Comparison of ENCODE assay signal across 21 cellular contexts in genomic region chr10:69214666-69215131, GRCh38. TPM values are rescaled to one million over a fixed set of nuclear protein-coding genes. Genes with fewer than 3 reads are reported as not detected.
DNase-seq lines count a peak whose midpoint lies in the region; ATAC-seq and TF ChIP-seq lines count a peak whose summit lies in the region.
"Had no signal": no experiment of that assay in that cellular context is flagged by ENCODE, and none has a peak within 500 bp of the region (broad histone marks: within the 10 kb centered on the region; RNA-seq: fewer than 3 reads in every experiment).

No MANE protein-coding gene starts in this region.

- no peak overlapping the region for H3K4me3 Mint-ChIP-seq in activated naive CD4-positive, alpha-beta T cell treated with anti-CD3 and anti-CD28 coated beads, Interleukin-2, amount 10 ng/mL, durations not matched to agents 7 days and 5 days
- H3K4me3 Mint-ChIP-seq in naive thymus-derived CD4-positive, alpha-beta T cell, result peak overlapping the region in 2 of 10 donors; percentile 15 to 60
- H3K4me3 Mint-ChIP-seq: neural progenitor cell had no signal

- no peaks in the 10 kb centered on the region for H3K9me3 Mint-ChIP-seq in activated naive CD4-positive, alpha-beta T cell treated with anti-CD3 and anti-CD28 coated beads, Interleukin-2, amount 10 ng/mL, durations not matched to agents 7 days and 5 days
- H3K9me3 Mint-ChIP-seq in naive thymus-derived CD4-positive, alpha-beta T cell, result peaks cover 0 to 7% (median 0%) of the 10 kb centered on the region in 11 donors
- H3K9me3 Mint-ChIP-seq: type B pancreatic cell had no signal

- peaks cover 30% of the 10 kb centered on the region for H3K4me1 Mint-ChIP-seq in activated naive CD4-positive, alpha-beta T cell treated with anti-CD3 and anti-CD28 coated beads, Interleukin-2, amount 10 ng/mL, durations not matched to agents 7 days and 5 days
- peaks cover 9 to 42% (median 11%) of the 10 kb centered on the region in 7 donors for H3K4me1 Mint-ChIP-seq in naive thymus-derived CD4-positive, alpha-beta T cell

- TF ChIP-seq CTCF in HEK293 (tag by site-specific recombination; IDR thresholded peaks at IDR 0.05), result no peak

- intact Hi-C loops in naive thymus-derived CD4-positive, alpha-beta T cell (cut with micrococcal nuclease), result no loop called here

- H3K36me3 Mint-ChIP-seq in activated naive CD4-positive, alpha-beta T cell treated with anti-CD3 and anti-CD28 coated beads, Interleukin-2, amount 10 ng/mL, durations not matched to agents 7 days and 5 days, result peaks cover 4% of the 10 kb centered on the region
- peaks cover 0 to 15% (median 0%) of the 10 kb centered on the region in 5 donors for H3K36me3 Mint-ChIP-seq in naive thymus-derived CD4-positive, alpha-beta T cell
- H3K36me3 Mint-ChIP-seq: neural progenitor cell, type B pancreatic cell had no signal

- H3K36me3 ChIP-seq in HEK293 (ENCODE audit: control insufficient read depth in 2 of 2, insufficient read depth in 1 of 2, low read length in 2 of 2), result no peaks in the 10 kb centered on the region
- no peaks in the 10 kb centered on the region for H3K36me3 ChIP-seq in naive thymus-derived CD4-positive, alpha-beta T cell (ENCODE audit: control insufficient read depth in 2 of 3, insufficient read depth in 3 of 3, low read length in 3 of 3)
- H3K36me3 ChIP-seq: neural progenitor cell, Peyer's patch, sigmoid colon, SJCRH30 had no signal

- H3K27ac ChIP-seq in HEK293 (ENCODE audit: extremely low read depth, low read depth, low read length), result no peak overlapping the region
- no peak overlapping the region for H3K27ac ChIP-seq in naive thymus-derived CD4-positive, alpha-beta T cell (ENCODE audit: low read depth, low read length)
- H3K27ac ChIP-seq: lower lobe of right lung, neural progenitor cell, Peyer's patch, sigmoid colon, SJCRH30 had no signal

- POLR2A ChIA-PET in HEK293 (lab: Yijun Ruan, JAX), result no interaction called here
- POLR2A ChIA-PET in naive thymus-derived CD4-positive, alpha-beta T cell (lab: Charles Lee), result no interaction called here

- H3K27me3 ChIP-seq in naive thymus-derived CD4-positive, alpha-beta T cell (ENCODE audit: control insufficient read depth in 2 of 2, insufficient read depth in 2 of 2, low read length in 2 of 2), result no peaks in the 10 kb centered on the region
- H3K27me3 ChIP-seq: neural progenitor cell, Peyer's patch, SJCRH30 had no signal

- 0 out of 2 replicates have a peak, but pooled peaks cover 7% of the 10 kb centered on the region for H3K4me1 ChIP-seq in HEK293 (ENCODE audit: control insufficient read depth, insufficient read depth, low read length)
- peaks cover 11 to 20% of the 10 kb centered on the region in 2 donors for H3K4me1 ChIP-seq in naive thymus-derived CD4-positive, alpha-beta T cell (ENCODE audit: control insufficient read depth in 2 of 2, insufficient read depth in 2 of 2, low read length in 2 of 2)
- H3K4me1 ChIP-seq: neural progenitor cell, sigmoid colon, SJCRH30 had no signal

- no peaks in the 10 kb centered on the region for H3K9me3 ChIP-seq in HEK293 (ENCODE audit: control insufficient read depth, insufficient read depth, low read depth, low read length)
- no peaks in the 10 kb centered on the region for H3K9me3 ChIP-seq in naive thymus-derived CD4-positive, alpha-beta T cell (ENCODE audit: control insufficient read depth in 2 of 3, low read length in 3 of 3)
- H3K9me3 ChIP-seq: lower lobe of right lung, mucosa of descending colon, Peyer's patch, sigmoid colon, SJCRH30 had no signal

- ATAC-seq in naive thymus-derived CD4-positive, alpha-beta T cell, result peak; percentile 59
- no peak for ATAC-seq in GM18907 (IDR thresholded peaks at IDR 0.05; ENCODE audit: unreplicated experiment)
- ATAC-seq: mucosa of descending colon had no signal

- DNase-seq in activated naive CD4-positive, alpha-beta T cell treated with anti-CD3 and anti-CD28 coated beads, Interleukin-2, amount 10 ng/mL, durations not matched to agents 7 days and 5 days, result no peak
- DNase-seq in activated naive CD4-positive, alpha-beta T cell treated with Interleukin-2 at 50 U/mL for 16 hours, result no peak
- DNase-seq in SKM-1 treated with dmso at 0.1 percent for 144 hours (lab: John Stamatoyannopoulos, UW; ENCODE audit: unreplicated experiment), result peak; percentile 55
- no peak for DNase-seq in naive thymus-derived CD4-positive, alpha-beta T cell
- DNase-seq in OCI-M2 (lab: John Stamatoyannopoulos, UW; ENCODE audit: unreplicated experiment), result no peak
- no peak for DNase-seq in effector CD4-positive, alpha-beta T cell
- DNase-seq: activated CD4-positive, alpha-beta T cell treated with anti-CD3 and anti-CD28 coated beads, Interleukin-2, amount 50 U/mL, for 1 hour; cerebellar nuclear complex; head of caudate nucleus; lower lobe of right lung; mucosa of descending colon; NCI-H2171; Peyer's patch; sigmoid colon; SJCRH30 had no signal

- H3K27me3 Mint-ChIP-seq in activated naive CD4-positive, alpha-beta T cell treated with anti-CD3 and anti-CD28 coated beads, Interleukin-2, amount 10 ng/mL, durations not matched to agents 7 days and 5 days, result peaks cover 4% of the 10 kb centered on the region
- peaks cover 0 to 7% (median 0%) of the 10 kb centered on the region in 5 donors for H3K27me3 Mint-ChIP-seq in naive thymus-derived CD4-positive, alpha-beta T cell
- H3K27me3 Mint-ChIP-seq: CD8-positive, alpha-beta memory T cell had no signal

- CTCF ChIA-PET in activated naive CD4-positive, alpha-beta T cell treated with anti-CD3 and anti-CD28 coated beads, Interleukin-2, amount 10 ng/mL, durations not matched to agents 7 days and 5 days (lab: Charles Lee), result interaction anchor here (0.9 to 1.5 kb wide), 4 partner anchors 8 to 14 kb away, joined by 3 to 7 read pairs (median 4); no protein-coding TSS in a partner anchor
- CTCF ChIA-PET in HEK293 (lab: Yijun Ruan, JAX), result interaction anchor here (0.6 kb wide), 1 partner anchor 84 kb away, joined by 5 read pairs; no protein-coding TSS in a partner anchor
- CTCF ChIA-PET in naive thymus-derived CD4-positive, alpha-beta T cell (lab: Charles Lee), result interaction anchor here (0.7 to 1.2 kb wide), 3 partner anchors 18 to 208 kb away, joined by 3 read pairs; no protein-coding TSS in a partner anchor

- peak overlapping the region; percentile 2 for H3K27ac Mint-ChIP-seq in activated naive CD4-positive, alpha-beta T cell treated with anti-CD3 and anti-CD28 coated beads, Interleukin-2, amount 10 ng/mL, durations not matched to agents 7 days and 5 days
- peak overlapping the region in 2 of 9 donors; percentile 20 to 88 for H3K27ac Mint-ChIP-seq in naive thymus-derived CD4-positive, alpha-beta T cell
- H3K27ac Mint-ChIP-seq: activated naive CD8-positive, alpha-beta T cell; neural progenitor cell; type B pancreatic cell had no signal

- H3K4me3 ChIP-seq in HEK293 (ENCODE audit: low read depth, low read length), result no peak overlapping the region
- no peak overlapping the region for H3K4me3 ChIP-seq in naive thymus-derived CD4-positive, alpha-beta T cell (ENCODE audit: low read length)
- H3K4me3 ChIP-seq: lower lobe of right lung, mucosa of descending colon, neural progenitor cell, Peyer's patch, sigmoid colon, SJCRH30 had no signal

TF ChIP-seq in HEK293, 187 proteins besides CTCF, POLR2A, EP300 and RAD21:
- TF ChIP-seq SETDB1 (IDR thresholded peaks at IDR 0.05; ENCODE audit: insufficient read length, low read length), result peak; percentile 66
- peak; percentile 35; the same call in 1 of the 2 replicates for TF ChIP-seq TRIM28 (IDR thresholded peaks at IDR 0.05; ENCODE audit: borderline replicate concordance, low read length)
- TF ChIP-seq BCL11A (tag by site-specific recombination; IDR thresholded peaks at IDR 0.05; ENCODE audit: low read depth), result no peak
TF ChIP-seq in HEK293: peak in this region for 2.

RNA-seq across cellular contexts. Expression of gene HKDC1, which starts 5.4 kb away (rescaled TPM):
- 1 to 10 TPM; 1.9 to 4.8 (median 4.1) TPM for total RNA-seq in naive thymus-derived CD4-positive, alpha-beta T cell
- 10 to 100 TPM in 1 of 2 donors, 1 to 10 TPM in 1; 2.8 to 10.9 TPM for polyA plus RNA-seq in naive thymus-derived CD4-positive, alpha-beta T cell
- total RNA-seq: sigmoid colon had no signal

RNA-seq across cellular contexts. Expression of gene SUPV3L1, which starts 34.7 kb away (rescaled TPM):
- total RNA-seq in naive thymus-derived CD4-positive, alpha-beta T cell, result 10 to 100 TPM; 39.3 to 63.2 (median 42.1) TPM
- 10 to 100 TPM; 16.5 to 25.2 TPM for polyA plus RNA-seq in naive thymus-derived CD4-positive, alpha-beta T cell
